11 cellular contexts compared by ENCODE assay signal in genomic region chrX:15750611-15751159, GRCh38. TPM values are rescaled to one million over a fixed set of nuclear protein-coding genes. Genes with fewer than 3 reads are reported as not detected.
A peak's percentile ranks its signal among the peaks of the same experiment; 100 is the strongest.
DNase-seq lines count a peak whose midpoint lies in the region; ATAC-seq and TF ChIP-seq lines count a peak whose summit lies in the region.
"Had no signal": no experiment of that assay in that cellular context is flagged by ENCODE, and none has a peak within 500 bp of the region (broad histone marks: within the 10 kb centered on the region; RNA-seq: fewer than 3 reads in every experiment).

No MANE protein-coding gene starts in this region.

- DNase-seq in CD14-positive monocyte (ENCODE audit: low spot score) (no peak), PC-3 (no peak), NCI-H1417 treated with DMSO at 0.1 percent for 48 hours (lab: John Stamatoyannopoulos, UW) (no peak), NCI-H2196 (lab: John Stamatoyannopoulos, UW; ENCODE audit: unreplicated experiment) (no peak), HT-29 (ENCODE audit: low spot score) (no peak)
- DNase-seq in effector memory CD4-positive, alpha-beta T cell: no peak
- DNase-seq: DMS153, glutamatergic neuron, NCI-H774 had no signal

- peaks cover 36% of the 10 kb centered on the region for H3K4me1 Mint-ChIP-seq in CD14-positive monocyte

- H3K4me3 ChIP-seq in PC-3 (ENCODE audit: low read length) (peak overlapping the region; percentile 6; the same call in 1 of the 2 replicates), parathyroid adenoma (ENCODE audit: low read depth, low read length) (no peak overlapping the region)
- peak overlapping the region; percentile 25 for H3K4me3 ChIP-seq in effector memory CD4-positive, alpha-beta T cell (ENCODE audit: insufficient read depth, low read depth, low read length, poor library complexity, severe bottlenecking)

- H4K20me1 ChIP-seq in PC-3 (ENCODE audit: low read length): no peaks in the 10 kb centered on the region

- CTCF ChIA-PET in PC-3 (lab: Charles Lee): no interaction called here

- peaks cover 0 to 12% (median 0%) of the 10 kb centered on the region in 3 donors for H3K27me3 Mint-ChIP-seq in CD14-positive monocyte (ENCODE audit: low read depth in 3 of 3)

- ATAC-seq in PC-3 (peak; percentile 40), HG03095 (IDR thresholded peaks at IDR 0.05; ENCODE audit: unreplicated experiment) (no peak)

- no peaks in the 10 kb centered on the region for H3K36me3 ChIP-seq in PC-3 (ENCODE audit: low read depth, low read length)
- H3K36me3 ChIP-seq in effector memory CD4-positive, alpha-beta T cell (ENCODE audit: control insufficient read depth, insufficient read depth, low read length): no peaks in the 10 kb centered on the region
- no peaks in the 10 kb centered on the region for H3K36me3 ChIP-seq in parathyroid adenoma (ENCODE audit: control insufficient read depth, insufficient read depth, low read length)

- no peaks in the 10 kb centered on the region for H3K27me3 ChIP-seq in PC-3 (ENCODE audit: low read length)
- no peaks in the 10 kb centered on the region for H3K27me3 ChIP-seq in effector memory CD4-positive, alpha-beta T cell (replicated peaks; ENCODE audit: control insufficient read depth, insufficient read depth, low read length, poor library complexity, severe bottlenecking)
- H3K27me3 ChIP-seq in parathyroid adenoma (ENCODE audit: control insufficient read depth, insufficient read depth, low read length): no peaks in the 10 kb centered on the region

- H3K9ac ChIP-seq in PC-3 (ENCODE audit: low read length): peak overlapping the region; percentile 81
- H3K9ac ChIP-seq in parathyroid adenoma: no peak overlapping the region

- H2AFZ ChIP-seq in PC-3 (ENCODE audit: low read length) (no peak overlapping the region), parathyroid adenoma (no peak overlapping the region)

- peak overlapping the region; percentile 92 to 98 (median 94) for H3K27ac Mint-ChIP-seq in CD14-positive monocyte

- H3K9me3 Mint-ChIP-seq in CD14-positive monocyte: peaks cover 0 to 2% (median 0%) of the 10 kb centered on the region in 7 donors

- POLR2A ChIA-PET in PC-3 (lab: Charles Lee; ENCODE audit: unreplicated experiment): no interaction called here

- H3K4me3 Mint-ChIP-seq in CD14-positive monocyte: peak overlapping the region; percentile 0 to 69

- H3K4me1 ChIP-seq in PC-3 (ENCODE audit: insufficient read depth, low read length) (peaks cover 35% of the 10 kb centered on the region), parathyroid adenoma (peaks cover 10% of the 10 kb centered on the region)
- H3K4me1 ChIP-seq in effector memory CD4-positive, alpha-beta T cell (ENCODE audit: control insufficient read depth, insufficient read depth, low read length, poor library complexity, severe bottlenecking): peaks cover 61% of the 10 kb centered on the region

- intact Hi-C loops in CD14-positive monocyte (cut with micrococcal nuclease) (no loop called here), PC-3 (cut with micrococcal nuclease) (loop anchor here (1.0 to 5.0 kb wide), 3 partner anchors 12 to 101 kb away; partner anchors contain the start of gene CA5B)

- BruUV-seq in PC-3 (replicated peaks; lab: Mats Ljungman, UMichigan): TSS peak; percentile 74

- no peaks in the 10 kb centered on the region for H3K9me2 ChIP-seq in PC-3 (replicated peaks; ENCODE audit: low read length)

- H3K27ac ChIP-seq in PC-3 (ENCODE audit: low read length) (peak overlapping the region; percentile 100), parathyroid adenoma (peak overlapping the region; percentile 66)
- H3K27ac ChIP-seq in effector memory CD4-positive, alpha-beta T cell (ENCODE audit: insufficient read depth, low read length, poor library complexity, severe bottlenecking): peak overlapping the region; percentile 98

- H3K9me3 ChIP-seq in PC-3 (ENCODE audit: low read length) (no peaks in the 10 kb centered on the region), parathyroid adenoma (ENCODE audit: control insufficient read depth, low read length) (no peaks in the 10 kb centered on the region)
- no peaks in the 10 kb centered on the region for H3K9me3 ChIP-seq in effector memory CD4-positive, alpha-beta T cell (ENCODE audit: control insufficient read depth, low read length)

- peaks cover 16% of the 10 kb centered on the region for H3F3A ChIP-seq in PC-3 (ENCODE audit: low read length, unreplicated experiment)

- H3K4me2 ChIP-seq in PC-3 (ENCODE audit: low read length) (peak overlapping the region; percentile 71), parathyroid adenoma (ENCODE audit: low read length) (no peak overlapping the region)

- H3K36me3 Mint-ChIP-seq in CD14-positive monocyte: peaks cover 6 to 67% of the 10 kb centered on the region in 2 donors

- no peaks in the 10 kb centered on the region for H3K79me2 ChIP-seq in PC-3 (ENCODE audit: low read length)
- no peaks in the 10 kb centered on the region for H3K79me2 ChIP-seq in parathyroid adenoma

- TF ChIP-seq CTCF in CD14-positive monocyte (IDR thresholded peaks at IDR 0.05) (no peak), PC-3 (conservative IDR thresholded peaks at IDR 0.05; ENCODE audit: low read depth, low read length) (no peak), parathyroid adenoma (IDR thresholded peaks at IDR 0.05) (no peak)

RNA-seq across cellular contexts. Expression of gene CA5B, which starts 12.6 kb away (rescaled TPM):
- polyA plus RNA-seq in CD14-positive monocyte: 10 to 100 TPM in 1 of 2 donors, 1 to 10 TPM in 1; 6.2 to 24.4 TPM
- total RNA-seq in PC-3 (2014; rRNA removed): 8.5 and 12.3 TPM in 2 replicates
- total RNA-seq in HT-29 (2014; rRNA removed; shearing (Covaris generic)): 0.71 and 1.8 TPM in 2 replicates

RNA-seq across cellular contexts. Expression of gene ZRSR2, which starts 39.6 kb away (rescaled TPM):
- polyA plus RNA-seq in CD14-positive monocyte: 10 to 100 TPM in 1 of 2 donors, 1 to 10 TPM in 1; 9.3 to 11.2 TPM
- total RNA-seq in PC-3 (2014; rRNA removed): 6.4 and 7.6 TPM in 2 replicates
- 1.9 and 3.8 TPM in 2 replicates for total RNA-seq in HT-29 (2014; rRNA removed; shearing (Covaris generic))
